8 cellular contexts compared by ENCODE assay signal in genomic region chr12:116277393-116278258, GRCh38. TPM values are rescaled to one million over a fixed set of nuclear protein-coding genes. Genes with fewer than 3 reads are reported as not detected.
DNase-seq lines count a peak whose midpoint lies in the region; ATAC-seq and TF ChIP-seq lines count a peak whose summit lies in the region.

MED13L (minus strand) TSS chr12:116277693; CDS start chr12:116277131, 562 bp downstream.

- H2AFZ ChIP-seq in trophoblast cell (ENCODE audit: insufficient read depth, low read length, poor library complexity) = peak within 1 kb of the TSS; percentile 77

- no peaks in the 10 kb centered on the region; the same call in none of the 2 replicates for H3K27me3 Mint-ChIP-seq in HFFc6 (ENCODE audit: insufficient read depth)
- no peaks in the 10 kb centered on the region for H3K27me3 Mint-ChIP-seq in activated naive CD8-positive, alpha-beta T cell treated with anti-CD3 and anti-CD28 coated beads, Interleukin-2, amount 50 U/mL, for 24 hours

- peak within 1 kb of the TSS; percentile 99 for H3K14ac ChIP-seq in trophoblast cell (ENCODE audit: low read length)

- TF ChIP-seq POLR2A in NB4 (IDR thresholded peaks at IDR 0.05; ENCODE audit: extremely low read depth, insufficient read length) = peak; percentile 42

- H3K36me3 ChIP-seq in trophoblast cell (ENCODE audit: control insufficient read depth in 1 of 2, insufficient read depth in 2 of 2, low read length in 2 of 2) (no peaks in the 10 kb centered on the region), tibial artery (no peaks in the 10 kb centered on the region)

- H2BK120ac ChIP-seq in trophoblast cell (ENCODE audit: insufficient read depth, low read length, poor library complexity) = peak within 1 kb of the TSS; percentile 83

- peak within 1 kb of the TSS; percentile 23 for H2AK5ac ChIP-seq in trophoblast cell (ENCODE audit: low read length)

- peak within 1 kb of the TSS; percentile 94 for H3K27ac Mint-ChIP-seq in HFFc6
- peak within 1 kb of the TSS; percentile 90 for H3K27ac Mint-ChIP-seq in activated naive CD8-positive, alpha-beta T cell treated with anti-CD3 and anti-CD28 coated beads, Interleukin-2, amount 50 U/mL, for 24 hours

- peak within 1 kb of the TSS; percentile 83 for H4K12ac ChIP-seq in trophoblast cell (ENCODE audit: low read depth, low read length)

- H3K27me3 ChIP-seq in trophoblast cell (ENCODE audit: insufficient read depth, low read length) (no peaks in the 10 kb centered on the region), tibial artery (no peaks in the 10 kb centered on the region)

- H3K4me1 ChIP-seq in trophoblast cell (ENCODE audit: control insufficient read depth in 1 of 2, insufficient read depth in 2 of 2, low read length in 2 of 2) (peaks cover 8 to 12% of the 10 kb centered on the region in 2 experiments), tibial artery (peaks cover 0 to 35% (median 18%) of the 10 kb centered on the region in 4 donors)

- H3K27ac ChIP-seq in trophoblast cell (ENCODE audit: low read depth, low read length) = peak within 1 kb of the TSS; percentile 97
- H3K27ac ChIP-seq in tibial artery = peak within 1 kb of the TSS; percentile 89 to 97

- ATAC-seq in activated naive CD8-positive, alpha-beta T cell treated with anti-CD3 and anti-CD28 coated beads, Interleukin-2, amount 50 U/mL, for 24 hours = peak; percentile 85
- peak; percentile 93 for ATAC-seq in Right ventricle myocardium superior (ENCODE audit: poor library complexity)

- H3K36me3 Mint-ChIP-seq in HFFc6 (ENCODE audit: low read depth) = peaks cover 14% of the 10 kb centered on the region
- H3K36me3 Mint-ChIP-seq in activated naive CD8-positive, alpha-beta T cell treated with anti-CD3 and anti-CD28 coated beads, Interleukin-2, amount 50 U/mL, for 24 hours (ENCODE audit: low read depth) = peaks cover 2% of the 10 kb centered on the region

- CTCF ChIA-PET in GM10248 (lab: Yijun Ruan, JAX) = interaction anchor here (0.8 to 1.2 kb wide), 5 partner anchors 12 to 262 kb away, joined by 3 to 4 read pairs (median 3); no protein-coding TSS in a partner anchor

- TF ChIP-seq CTCF in GM10248 (IDR thresholded peaks at IDR 0.05; ENCODE audit: control extremely low read depth, extremely low read depth, low read depth, missing control alignments) (peak; percentile 62), HFFc6 (IDR thresholded peaks at IDR 0.05) (peak; percentile 60), NB4 (IDR thresholded peaks at IDR 0.05; ENCODE audit: low read depth, low read length) (no peak), tibial artery (IDR thresholded peaks at IDR 0.05) (peak; percentile 25 to 44)

- peak within 1 kb of the TSS; percentile 95 for H3K4me3 Mint-ChIP-seq in HFFc6
- H3K4me3 Mint-ChIP-seq in activated naive CD8-positive, alpha-beta T cell treated with anti-CD3 and anti-CD28 coated beads, Interleukin-2, amount 50 U/mL, for 24 hours = peak within 1 kb of the TSS; percentile 96

- peak within 1 kb of the TSS; percentile 88 for H2BK12ac ChIP-seq in trophoblast cell (ENCODE audit: low read length)

- H3K4me2 ChIP-seq in trophoblast cell (ENCODE audit: low read length) = peak within 1 kb of the TSS; percentile 89

- peaks cover 17% of the 10 kb centered on the region for H3K79me2 ChIP-seq in trophoblast cell (ENCODE audit: control insufficient read depth, insufficient read depth, low read length, poor library complexity)

- H4K91ac ChIP-seq in trophoblast cell (ENCODE audit: low read depth, low read length) = peak within 1 kb of the TSS; percentile 99

- H3K79me1 ChIP-seq in trophoblast cell (ENCODE audit: low read length) = peaks cover 22% of the 10 kb centered on the region

- intact Hi-C loops in Right ventricle myocardium superior (cut with DNase I) = loop anchor here (5.0 kb wide), 1 partner anchor 320 kb away; no protein-coding TSS in a partner anchor
- intact Hi-C loops in tibial artery (cut with DNase I; ENCODE audit: low total_unique reads) = loop anchor here (2.0 to 5.0 kb wide), 2 partner anchors 145 to 321 kb away; no protein-coding TSS in a partner anchor

- peak within 1 kb of the TSS; percentile 92 for H3K4me3 ChIP-seq in NB4 (ENCODE audit: low read depth, low read length)
- H3K4me3 ChIP-seq in trophoblast cell (ENCODE audit: low read depth, low read length) = peak within 1 kb of the TSS; percentile 83
- peak within 1 kb of the TSS; percentile 58 to 70 for H3K4me3 ChIP-seq in tibial artery

- H3K9ac ChIP-seq in trophoblast cell (ENCODE audit: low read length) = peak within 1 kb of the TSS; percentile 78

- H2BK5ac ChIP-seq in trophoblast cell (ENCODE audit: low read depth, low read length, poor library complexity) = peak within 1 kb of the TSS; percentile 99

- H3K23ac ChIP-seq in trophoblast cell (ENCODE audit: low read length) = no peak within 1 kb of the TSS

- peak within 1 kb of the TSS; percentile 97 for H3K4ac ChIP-seq in trophoblast cell (ENCODE audit: low read depth, low read length)

- POLR2A ChIA-PET in GM10248 (lab: Yijun Ruan, JAX) = no interaction called here

- H3K9me3 Mint-ChIP-seq in HFFc6 = no peaks in the 10 kb centered on the region
- no peaks in the 10 kb centered on the region for H3K9me3 Mint-ChIP-seq in activated naive CD8-positive, alpha-beta T cell treated with anti-CD3 and anti-CD28 coated beads, Interleukin-2, amount 50 U/mL, for 24 hours

- H3K9me3 ChIP-seq in trophoblast cell (ENCODE audit: insufficient read depth, low read depth, low read length) = no peaks in the 10 kb centered on the region
- H3K9me3 ChIP-seq in tibial artery = no peaks in the 10 kb centered on the region

- DNase-seq in GM10248 (ENCODE audit: extremely low spot score) = peak; percentile 97
- peak; percentile 79 for DNase-seq in HFFc6
- peak; percentile 96 for DNase-seq in NB4 (ENCODE audit: low read depth)
- peak; percentile 83 for DNase-seq in T follicular helper cell (ENCODE audit: low read depth)
- peak; percentile 87 for DNase-seq in activated naive CD8-positive, alpha-beta T cell treated with anti-CD3 and anti-CD28 coated beads, Interleukin-2, amount 50 U/mL, for 24 hours
- DNase-seq in Right ventricle myocardium superior = peak; percentile 93
- DNase-seq in trophoblast cell = peak; percentile 78 to 91
- peak; percentile 83 to 95 for DNase-seq in tibial artery

- peak within 1 kb of the TSS; percentile 94 for H4K8ac ChIP-seq in trophoblast cell (ENCODE audit: low read depth, low read length)

- H3K4me1 Mint-ChIP-seq in HFFc6 (ENCODE audit: low read depth) = peaks cover 42% of the 10 kb centered on the region
- H3K4me1 Mint-ChIP-seq in activated naive CD8-positive, alpha-beta T cell treated with anti-CD3 and anti-CD28 coated beads, Interleukin-2, amount 50 U/mL, for 24 hours = peaks cover 41% of the 10 kb centered on the region

- no CpG with 5 or more reads among the region's 119 CpGs for WGBS in trophoblast cell (ENCODE audit: extremely low coverage, insufficient coverage, insufficient read length)

- peak within 1 kb of the TSS; percentile 99 for H3K18ac ChIP-seq in trophoblast cell (ENCODE audit: low read length)

RNA-seq across cellular contexts. Expression of gene MED13L, which starts in this region (rescaled TPM):
- 10 to 100 TPM; 74.5 to 84.2 (median 77.7) TPM for total RNA-seq in HFFc6 (2021; fragmentation: NEBNext Ultra II Directional; extraction: Animal tissue kit (Norgen Biotek cat#: 25700))
- total RNA-seq in Right ventricle myocardium superior = 57.7 TPM
- 34.4 and 38.4 TPM in 2 replicates for polyA plus RNA-seq in trophoblast cell (2013)

Comparison
In these comparisons a context has a peak if more than half of its experiments do, and no peak if none do; other contexts are left out.
1. Peak in every context shown above with its lines: DNase-seq, ATAC-seq, H3K4me3 ChIP-seq and H3K27ac ChIP-seq.